ENCODE assay signal across 8 cellular contexts in the genomic region with DNA sequence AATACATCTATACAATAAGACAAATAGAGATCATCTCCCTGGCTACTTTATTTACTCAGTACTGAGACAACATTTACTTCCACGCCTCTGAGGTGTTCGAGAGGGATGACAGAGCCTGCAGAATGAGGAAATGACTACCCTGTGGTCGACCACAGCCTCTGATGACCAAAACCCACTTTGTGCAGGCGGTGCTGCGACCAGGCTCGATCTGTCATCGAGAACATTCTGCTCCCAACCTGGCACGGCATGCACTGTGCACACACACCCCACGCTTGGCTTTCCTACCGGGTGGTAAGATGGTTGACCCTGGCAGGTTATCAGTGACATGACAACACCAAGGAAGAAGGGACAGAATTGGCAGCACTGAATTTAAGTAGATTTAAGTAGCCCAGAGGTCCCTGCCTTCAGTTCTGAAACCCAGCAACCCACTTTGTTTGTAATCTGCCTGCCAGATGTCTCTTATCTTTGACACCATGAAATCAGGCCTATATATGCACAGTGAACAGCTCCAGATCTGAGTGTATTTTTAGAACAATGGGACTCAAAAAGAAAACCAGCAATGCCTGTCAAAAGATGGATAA. TPM values are rescaled to one million over a fixed set of nuclear protein-coding genes. Genes with fewer than 3 reads are reported as not detected.
DNase-seq lines count a peak whose midpoint lies in the region; ATAC-seq and TF ChIP-seq lines count a peak whose summit lies in the region.

No MANE protein-coding gene starts in this region.

- peaks cover 17% of the 10 kb centered on the region for H3K36me3 ChIP-seq in CD4-positive, alpha-beta memory T cell (ENCODE audit: insufficient read depth, low read length)
- no peaks in the 10 kb centered on the region for H3K36me3 ChIP-seq in brain microvascular endothelial cell (replicated peaks)
- peaks cover 13 to 55% of the 10 kb centered on the region in 2 experiments for H3K36me3 ChIP-seq in mesenchymal stem cell (ENCODE audit: control insufficient read depth in 1 of 2, insufficient read depth in 2 of 2, low read depth in 1 of 2, low read length in 2 of 2)
- H3K36me3 ChIP-seq in testis (ENCODE audit: low read depth, missing control alignments): no peaks in the 10 kb centered on the region

- H3K79me1 ChIP-seq in mesenchymal stem cell (replicated peaks; ENCODE audit: low read length, poor library complexity, severe bottlenecking): peaks cover 7% of the 10 kb centered on the region

- peak overlapping the region in 1 of 2 experiments; percentile 59 for H3K18ac ChIP-seq in mesenchymal stem cell (ENCODE audit: low read depth in 1 of 2, low read length in 2 of 2)

- H3K9ac ChIP-seq in mesenchymal stem cell (ENCODE audit: low read length): no peak overlapping the region

- in situ Hi-C loops in brain microvascular endothelial cell (cut with HindIII; ENCODE audit: low pct_ligation_motif_present, low sequenced_read_pairs): loop anchor here (10.0 kb wide), 1 partner anchor 76 kb away; no protein-coding TSS in a partner anchor

- peak overlapping the region in 1 of 2 experiments; percentile 21 for H3K14ac ChIP-seq in mesenchymal stem cell (ENCODE audit: low read length in 2 of 2)

- intact Hi-C loops in CD4-positive, alpha-beta memory T cell (cut with micrococcal nuclease): loop anchor here (5.0 kb wide), 2 partner anchors 338 to 428 kb away; no protein-coding TSS in a partner anchor
- intact Hi-C loops in testis (cut with DNase I; ENCODE audit: low total_unique reads): loop anchor here (10.0 kb wide), 1 partner anchor 426 kb away; no protein-coding TSS in a partner anchor

- H3K4me1 Mint-ChIP-seq in CD4-positive, alpha-beta memory T cell: peaks cover 16 to 26% (median 21%) of the 10 kb centered on the region in 4 donors
- H3K4me1 Mint-ChIP-seq in T-helper 1 cell treated with Interleukin-12 subunit alpha and Interleukin-12 subunit beta and Interleukin-4 antibody, amounts not matched to agents 30 μg/mL and 1 μg/mL, for 36 hours (ENCODE audit: low read depth): peaks cover 26% of the 10 kb centered on the region

- TF ChIP-seq CTCF in brain microvascular endothelial cell (IDR thresholded peaks at IDR 0.05; ENCODE audit: low read depth, low read length, missing control alignments) (no peak), testis (IDR thresholded peaks at IDR 0.05) (no peak)

- peak overlapping the region; percentile 30 for H4K91ac ChIP-seq in mesenchymal stem cell (ENCODE audit: low read length)

- TF ChIP-seq POLR2A in testis (IDR thresholded peaks at IDR 0.05): no peak

- no peak overlapping the region for H2AFZ ChIP-seq in mesenchymal stem cell (ENCODE audit: low read depth, low read length)

- H3K36me3 Mint-ChIP-seq in CD4-positive, alpha-beta memory T cell: peaks cover 58 to 67% of the 10 kb centered on the region in 2 donors
- peaks cover 28% of the 10 kb centered on the region for H3K36me3 Mint-ChIP-seq in T-helper 1 cell treated with Interleukin-12 subunit alpha and Interleukin-12 subunit beta and Interleukin-4 antibody, amounts not matched to agents 30 μg/mL and 1 μg/mL, for 36 hours (ENCODE audit: low read depth)

- no peaks in the 10 kb centered on the region for H3K9me3 Mint-ChIP-seq in CD4-positive, alpha-beta memory T cell
- no peaks in the 10 kb centered on the region for H3K9me3 Mint-ChIP-seq in T-helper 1 cell treated with Interleukin-12 subunit alpha and Interleukin-12 subunit beta and Interleukin-4 antibody, amounts not matched to agents 30 μg/mL and 1 μg/mL, for 36 hours

- H3K27ac ChIP-seq in CD4-positive, alpha-beta memory T cell (ENCODE audit: low read depth, low read length): no peak overlapping the region
- H3K27ac ChIP-seq in brain microvascular endothelial cell (peak overlapping the region; percentile 48), mesenchymal stem cell (ENCODE audit: low read length, poor library complexity, severe bottlenecking) (no peak overlapping the region), testis (no peak overlapping the region)

- H3K27me3 ChIP-seq in CD4-positive, alpha-beta memory T cell (ENCODE audit: insufficient read depth, low read length): no peaks in the 10 kb centered on the region
- H3K27me3 ChIP-seq in brain microvascular endothelial cell (replicated peaks): no peaks in the 10 kb centered on the region
- H3K27me3 ChIP-seq in mesenchymal stem cell (ENCODE audit: control insufficient read depth in 1 of 2, insufficient read depth in 1 of 2, low read length in 2 of 2): no peaks in the 10 kb centered on the region
- no peaks in the 10 kb centered on the region for H3K27me3 ChIP-seq in testis

- H3K4me1 ChIP-seq in CD4-positive, alpha-beta memory T cell (ENCODE audit: insufficient read depth, low read length): peaks cover 11% of the 10 kb centered on the region
- H3K4me1 ChIP-seq in mesenchymal stem cell (ENCODE audit: control insufficient read depth, insufficient read depth, low read depth, low read length): peaks cover 21% of the 10 kb centered on the region
- peaks cover 47% of the 10 kb centered on the region for H3K4me1 ChIP-seq in testis

- H3K27me3 Mint-ChIP-seq in CD4-positive, alpha-beta memory T cell: no peaks in the 10 kb centered on the region
- no peaks in the 10 kb centered on the region for H3K27me3 Mint-ChIP-seq in T-helper 1 cell treated with Interleukin-12 subunit alpha and Interleukin-12 subunit beta and Interleukin-4 antibody, amounts not matched to agents 30 μg/mL and 1 μg/mL, for 36 hours (ENCODE audit: low read depth)

- DNase-seq in CD4-positive, alpha-beta memory T cell: peak; percentile 25 to 70 (median 45)
- peak; percentile 84 for DNase-seq in brain microvascular endothelial cell
- DNase-seq in mesenchymal stem cell: peak; percentile 88
- DNase-seq in testis: peak; percentile 56
- DNase-seq in amniotic stem cell (lab: John Stamatoyannopoulos, UW): no peak

- peak overlapping the region in 4 of 8 donors; percentile 6 to 28 (median 14) for H3K4me3 Mint-ChIP-seq in CD4-positive, alpha-beta memory T cell
- peak overlapping the region; percentile 25 for H3K4me3 Mint-ChIP-seq in T-helper 1 cell treated with Interleukin-12 subunit alpha and Interleukin-12 subunit beta and Interleukin-4 antibody, amounts not matched to agents 30 μg/mL and 1 μg/mL, for 36 hours

- H3K4me3 ChIP-seq in CD4-positive, alpha-beta memory T cell (ENCODE audit: low read length in 2 of 2): no peak overlapping the region
- H3K4me3 ChIP-seq in brain microvascular endothelial cell (ENCODE audit: low read depth, low read length): no peak overlapping the region
- H3K4me3 ChIP-seq in mesenchymal stem cell (ENCODE audit: insufficient read depth in 1 of 2, low read depth in 1 of 2, low read length in 2 of 2): no peak overlapping the region
- no peak overlapping the region for H3K4me3 ChIP-seq in testis

- POLR2A ChIA-PET in CD4-positive, alpha-beta memory T cell (lab: Charles Lee; ENCODE audit: partially characterized antibody): no interaction called here

- H2BK120ac ChIP-seq in mesenchymal stem cell (ENCODE audit: low read depth, low read length): no peak overlapping the region

- ATAC-seq in GM19395 (IDR thresholded peaks at IDR 0.05; ENCODE audit: unreplicated experiment): peak; percentile 89
- ATAC-seq in HG03457 (IDR thresholded peaks at IDR 0.05; ENCODE audit: unreplicated experiment): peak; percentile 78

- H4K8ac ChIP-seq in mesenchymal stem cell (ENCODE audit: low read length): no peak overlapping the region

- H3K9me3 ChIP-seq in CD4-positive, alpha-beta memory T cell (ENCODE audit: control insufficient read depth in 1 of 2, low read length in 2 of 2): no peaks in the 10 kb centered on the region
- H3K9me3 ChIP-seq in mesenchymal stem cell (ENCODE audit: control insufficient read depth, low read length) (no peaks in the 10 kb centered on the region), testis (no peaks in the 10 kb centered on the region)

- H3K23ac ChIP-seq in mesenchymal stem cell (ENCODE audit: low read length in 2 of 2): no peak overlapping the region

- CTCF ChIA-PET in CD4-positive, alpha-beta memory T cell (lab: Charles Lee; ENCODE audit: partially characterized antibody): interaction anchor here (1.2 to 1.5 kb wide), 3 partner anchors 10 to 426 kb away, joined by 3 to 6 read pairs (median 3); no protein-coding TSS in a partner anchor

- no peak overlapping the region for H2BK5ac ChIP-seq in mesenchymal stem cell (ENCODE audit: low read depth, low read length, poor library complexity, severe bottlenecking)

- peak overlapping the region; percentile 3 for H3K4me2 ChIP-seq in mesenchymal stem cell (ENCODE audit: low read length, poor library complexity, severe bottlenecking)

- WGBS in mesenchymal stem cell: 14% methylated on average over 10 of the region's 10 CpGs
- WGBS in testis, 2 donors: 53 to 86% methylated on average over 10 of the region's 10 CpGs

- no peak overlapping the region for H2AK5ac ChIP-seq in mesenchymal stem cell (ENCODE audit: low read length, severe bottlenecking)

- H2BK12ac ChIP-seq in mesenchymal stem cell (ENCODE audit: low read length in 2 of 2): peak overlapping the region in 1 of 2 experiments; percentile 49

- no peak overlapping the region for H3K4ac ChIP-seq in mesenchymal stem cell (ENCODE audit: low read depth in 1 of 2, low read length in 2 of 2)

- H2BK15ac ChIP-seq in mesenchymal stem cell (ENCODE audit: low read depth, poor library complexity, severe bottlenecking): no peak overlapping the region

- H3K27ac Mint-ChIP-seq in CD4-positive, alpha-beta memory T cell: peak overlapping the region; percentile 72 to 88 (median 84)
- H3K27ac Mint-ChIP-seq in T-helper 1 cell treated with Interleukin-12 subunit alpha and Interleukin-12 subunit beta and Interleukin-4 antibody, amounts not matched to agents 30 μg/mL and 1 μg/mL, for 36 hours: peak overlapping the region; percentile 68

RNA-seq across cellular contexts. Expression of a gene that starts 42.6 kb away (rescaled TPM):
- total RNA-seq in CD4-positive, alpha-beta memory T cell: 10 to 100 TPM; 26.1 to 26.6 TPM
- polyA plus RNA-seq in CD4-positive, alpha-beta memory T cell: 10 to 100 TPM; 13.0 to 19.6 TPM
- polyA plus RNA-seq in mesenchymal stem cell (2013, experiment 1 of 2): 7.0 TPM
- polyA plus RNA-seq in mesenchymal stem cell (2013, experiment 2 of 2): 6.9 TPM
- total RNA-seq in testis: 10 to 100 TPM; 26.0 to 30.5 TPM
- polyA plus RNA-seq in testis (ENCODE audit: insufficient read depth, low read depth, low replicate concordance): 24.1 TPM

RNA-seq across cellular contexts. Expression of a gene that starts 42.9 kb away (rescaled TPM):
- total RNA-seq in CD4-positive, alpha-beta memory T cell: 10 to 100 TPM; 42.8 to 43.8 TPM
- 1 to 10 TPM; 3.7 to 6.6 TPM for polyA plus RNA-seq in CD4-positive, alpha-beta memory T cell
- 26.4 TPM for polyA plus RNA-seq in mesenchymal stem cell (2013, experiment 1 of 2)
- 25.9 TPM for polyA plus RNA-seq in mesenchymal stem cell (2013, experiment 2 of 2)
- total RNA-seq in testis: 10 to 100 TPM; 41.9 to 50.5 TPM
- 30.4 TPM for polyA plus RNA-seq in testis (ENCODE audit: insufficient read depth, low read depth, low replicate concordance)
